8 cellular contexts compared by ENCODE assay signal in genomic region chr18:54357082-54357659, GRCh38. TPM values are rescaled to one million over a fixed set of nuclear protein-coding genes. Genes with fewer than 3 reads are reported as not detected.
A peak's percentile ranks its signal among the peaks of the same experiment; 100 is the strongest.
DNase-seq lines count a peak whose midpoint lies in the region; ATAC-seq, FAIRE-seq and TF ChIP-seq lines count a peak whose summit lies in the region.

No MANE protein-coding gene starts in this region.

- DNase-seq in HS-27A (ENCODE audit: low read depth) (peak; percentile 11), right cardiac atrium (peak in 1 of 3 donors; percentile 16), small intestine (no peak), DMS114 treated with DMSO at 0.1 percent for 48 hours (lab: John Stamatoyannopoulos, UW; ENCODE audit: unreplicated experiment) (no peak)
- no peak for DNase-seq in activated T-helper 1 cell treated with anti-CD3 and anti-CD28 coated beads, Interleukin-12 subunit alpha, Interleukin-12 subunit beta, Interleukin-2, Interleukin-4 antibody, amounts not matched to agents 30 ng/mL and 10 ng/mL and 1 ng/mL, durations not matched to agents 14 hours and 24 hours and 36 hours (ENCODE audit: low spot score)

- H3K27ac ChIP-seq in C4-2B: peak overlapping the region; percentile 70
- no peak overlapping the region for H3K27ac ChIP-seq in right cardiac atrium (ENCODE audit: low read length)
- peak overlapping the region; percentile 55 to 57 for H3K27ac ChIP-seq in small intestine (ENCODE audit: low read depth in 1 of 2, low read length in 1 of 2)

- ATAC-seq in GM19372 (IDR thresholded peaks at IDR 0.05; ENCODE audit: low read depth, unreplicated experiment) (peak; percentile 41), right cardiac atrium (peak; percentile 77 to 81), HG02759 (IDR thresholded peaks at IDR 0.05; ENCODE audit: unreplicated experiment) (no peak)

- H3K4me3 ChIP-seq in right cardiac atrium (ENCODE audit: low read length) (peak overlapping the region; percentile 87), small intestine (ENCODE audit: low read depth in 1 of 2, low read length in 2 of 2) (peak overlapping the region; percentile 51 to 60)

- FAIRE-seq in small intestine (lab: Jason Lieb, UNC): no peak

- H3K27me3 Mint-ChIP-seq in activated T-helper 1 cell treated with anti-CD3 and anti-CD28 coated beads, Interleukin-12 subunit alpha, Interleukin-12 subunit beta, Interleukin-2, Interleukin-4 antibody, amounts not matched to agents 30 ng/mL and 10 ng/mL and 1 ng/mL, durations not matched to agents 14 hours and 24 hours and 36 hours (ENCODE audit: insufficient read depth): peaks cover 1% of the 10 kb centered on the region

- intact Hi-C loops in activated T-helper 1 cell treated with anti-CD3 and anti-CD28 coated beads, Interleukin-12 subunit alpha, Interleukin-12 subunit beta, Interleukin-2, Interleukin-4 antibody, amounts not matched to agents 30 ng/mL and 10 ng/mL and 1 ng/mL, durations not matched to agents 14 hours and 24 hours and 36 hours (cut with micrococcal nuclease): loop anchor here (1.0 to 10.0 kb wide), 8 partner anchors 35 to 422 kb away; partner anchors contain the start of genes MBD2 and POLI
- intact Hi-C loops in right cardiac atrium (cut with DNase I): no loop called here

- peak overlapping the region; percentile 98 for H3K4me3 Mint-ChIP-seq in activated T-helper 1 cell treated with anti-CD3 and anti-CD28 coated beads, Interleukin-12 subunit alpha, Interleukin-12 subunit beta, Interleukin-2, Interleukin-4 antibody, amounts not matched to agents 30 ng/mL and 10 ng/mL and 1 ng/mL, durations not matched to agents 14 hours and 24 hours and 36 hours

- H3K36me3 ChIP-seq in small intestine (ENCODE audit: control insufficient read depth in 2 of 2, insufficient read depth in 2 of 2, low read length in 2 of 2): no peaks in the 10 kb centered on the region

- H3K4me1 ChIP-seq in right cardiac atrium (ENCODE audit: control insufficient read depth, insufficient read depth, low read length) (no peaks in the 10 kb centered on the region), small intestine (ENCODE audit: control insufficient read depth in 2 of 2, insufficient read depth in 1 of 2, low read depth in 1 of 2, low read length in 1 of 2) (peaks cover 0 to 2% of the 10 kb centered on the region in 2 donors)

- H3K9me3 ChIP-seq in right cardiac atrium (ENCODE audit: control insufficient read depth, low read length) (no peaks in the 10 kb centered on the region), small intestine (ENCODE audit: control insufficient read depth, low read depth) (no peaks in the 10 kb centered on the region)

- WGBS in right cardiac atrium: 2% methylated on average over 15 of the region's 15 CpGs
- WGBS in small intestine, 3 donors: 2 to 7% (median 6%) methylated on average over 14 to 15 of the region's 15 CpGs

- no peak for TF ChIP-seq CTCF in C4-2B (conservative IDR thresholded peaks at IDR 0.05)

- peaks cover 16% of the 10 kb centered on the region for H3K36me3 Mint-ChIP-seq in activated T-helper 1 cell treated with anti-CD3 and anti-CD28 coated beads, Interleukin-12 subunit alpha, Interleukin-12 subunit beta, Interleukin-2, Interleukin-4 antibody, amounts not matched to agents 30 ng/mL and 10 ng/mL and 1 ng/mL, durations not matched to agents 14 hours and 24 hours and 36 hours (ENCODE audit: low read depth)

- peak overlapping the region; percentile 97 for H3K27ac Mint-ChIP-seq in activated T-helper 1 cell treated with anti-CD3 and anti-CD28 coated beads, Interleukin-12 subunit alpha, Interleukin-12 subunit beta, Interleukin-2, Interleukin-4 antibody, amounts not matched to agents 30 ng/mL and 10 ng/mL and 1 ng/mL, durations not matched to agents 14 hours and 24 hours and 36 hours

- H3K27me3 ChIP-seq in right cardiac atrium (ENCODE audit: control insufficient read depth, insufficient read depth) (no peaks in the 10 kb centered on the region), small intestine (ENCODE audit: control insufficient read depth in 2 of 2, insufficient read depth in 2 of 2, low read length in 2 of 2) (no peaks in the 10 kb centered on the region)

- peaks cover 34% of the 10 kb centered on the region for H3K4me1 Mint-ChIP-seq in activated T-helper 1 cell treated with anti-CD3 and anti-CD28 coated beads, Interleukin-12 subunit alpha, Interleukin-12 subunit beta, Interleukin-2, Interleukin-4 antibody, amounts not matched to agents 30 ng/mL and 10 ng/mL and 1 ng/mL, durations not matched to agents 14 hours and 24 hours and 36 hours (ENCODE audit: low read depth)

- H3K9me3 Mint-ChIP-seq in activated T-helper 1 cell treated with anti-CD3 and anti-CD28 coated beads, Interleukin-12 subunit alpha, Interleukin-12 subunit beta, Interleukin-2, Interleukin-4 antibody, amounts not matched to agents 30 ng/mL and 10 ng/mL and 1 ng/mL, durations not matched to agents 14 hours and 24 hours and 36 hours: peaks cover 2% of the 10 kb centered on the region

RNA-seq across cellular contexts. Expression of gene STARD6, which starts 0.5 kb away (rescaled TPM):
- total RNA-seq in activated T-helper 1 cell treated with anti-CD3 and anti-CD28 coated beads, Interleukin-12 subunit alpha, Interleukin-12 subunit beta, Interleukin-2, Interleukin-4 antibody, amounts not matched to agents 30 ng/mL and 10 ng/mL and 1 ng/mL, durations not matched to agents 14 hours and 24 hours and 36 hours: 0.54 and 0.65 TPM in 2 replicates
- total RNA-seq in right cardiac atrium: not detected
- polyA plus RNA-seq in right cardiac atrium (not detected), small intestine (not detected)

RNA-seq across cellular contexts. Expression of gene C18orf54, which starts 0.5 kb away (rescaled TPM):
- total RNA-seq in activated T-helper 1 cell treated with anti-CD3 and anti-CD28 coated beads, Interleukin-12 subunit alpha, Interleukin-12 subunit beta, Interleukin-2, Interleukin-4 antibody, amounts not matched to agents 30 ng/mL and 10 ng/mL and 1 ng/mL, durations not matched to agents 14 hours and 24 hours and 36 hours: 10.4 and 10.7 TPM in 2 replicates
- total RNA-seq in right cardiac atrium: 1 to 10 TPM in 3 of 4 donors, under 1 TPM in 1; 0.53 to 1.5 (median 1.2) TPM
- polyA plus RNA-seq in right cardiac atrium (0.66 TPM), small intestine (under 1 TPM in 2 of 3 donors, not detected in 1; 0.27 to 0.79 TPM)
